In the genomic region with DNA sequence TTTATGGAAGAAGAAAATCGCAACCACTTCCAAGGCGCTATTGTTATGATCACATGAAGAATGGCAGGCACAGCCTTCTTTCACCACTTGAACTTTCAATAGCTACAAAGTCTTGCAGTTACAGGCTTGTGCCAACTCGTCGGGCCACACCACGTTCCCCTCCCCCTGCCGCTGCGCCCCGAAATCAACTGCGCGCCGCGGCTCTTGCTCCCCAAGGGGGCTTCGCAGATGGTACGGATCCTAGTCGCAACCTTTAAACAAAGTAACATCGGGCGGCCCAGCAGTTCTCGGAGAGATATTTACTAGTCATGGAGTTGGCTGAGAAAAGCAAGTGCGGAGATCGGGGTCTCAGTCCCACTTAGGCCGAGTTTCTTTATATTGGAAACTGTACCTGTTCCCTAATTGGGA, we compare ENCODE assay signal across 8 cellular contexts. TPM values are rescaled to one million over a fixed set of nuclear protein-coding genes. Genes with fewer than 3 reads are reported as not detected.
DNase-seq lines count a peak whose midpoint lies in the region; ATAC-seq and TF ChIP-seq lines count a peak whose summit lies in the region.

No MANE protein-coding gene starts in this region.

- no peak for TF ChIP-seq POLR2A in breast epithelium (IDR thresholded peaks at IDR 0.05)

- H3K27ac ChIP-seq in HEK293 (ENCODE audit: extremely low read depth, low read depth, low read length) (peak overlapping the region; percentile 72), breast epithelium (peak overlapping the region; percentile 80 to 85), lung (ENCODE audit: low read depth in 1 of 2, low read length in 1 of 2) (peak overlapping the region; percentile 33 to 58)

- H3K4me1 ChIP-seq in HEK293 (ENCODE audit: control insufficient read depth, insufficient read depth, low read length) (0 out of 2 replicates have a peak, but pooled peaks cover 7% of the 10 kb centered on the region), breast epithelium (no peaks in the 10 kb centered on the region), lung (ENCODE audit: control insufficient read depth in 2 of 2, insufficient read depth in 2 of 2, low read length in 2 of 2) (peaks cover 0 to 17% of the 10 kb centered on the region in 2 donors)

- intact Hi-C loops in breast epithelium (cut with DNase I; ENCODE audit: low total_unique reads), result no loop called here

- 0 out of 2 replicates have a peak overlapping the region, but pooled peaks have one; percentile 3 for H3K4me3 ChIP-seq in AG04449 (ENCODE audit: low read depth, low read length)
- peak overlapping the region; percentile 2 for H3K4me3 ChIP-seq in HEK293 (ENCODE audit: low read depth, low read length)
- peak overlapping the region; percentile 68 to 83 (median 73) for H3K4me3 ChIP-seq in breast epithelium
- peak overlapping the region; percentile 14 for H3K4me3 ChIP-seq in lung

- 1 to 2% methylated on average over 21 of the region's 21 CpGs for WGBS in lung, 2 donors

- H3K9me3 Mint-ChIP-seq in type B pancreatic cell, result peaks cover 7% of the 10 kb centered on the region

- H3K4me1 Mint-ChIP-seq in type B pancreatic cell (ENCODE audit: unreplicated experiment), result peaks cover 11% of the 10 kb centered on the region

- TF ChIP-seq CTCF in AG04449 (IDR thresholded peaks at IDR 0.05; ENCODE audit: insufficient read depth, low read length, missing control alignments) (no peak), HEK293 (tag by site-specific recombination; IDR thresholded peaks at IDR 0.05) (no peak), breast epithelium (IDR thresholded peaks at IDR 0.05) (no peak), lung (IDR thresholded peaks at IDR 0.05; ENCODE audit: control extremely low read depth, extremely low read depth) (no peak), type B pancreatic cell (conservative IDR thresholded peaks at IDR 0.05) (no peak)

- H3K27me3 ChIP-seq in breast epithelium (no peaks in the 10 kb centered on the region), lung (ENCODE audit: control insufficient read depth, insufficient read depth) (no peaks in the 10 kb centered on the region)

- peaks cover 7% of the 10 kb centered on the region for H3K27me3 Mint-ChIP-seq in type B pancreatic cell

- H3K27ac Mint-ChIP-seq in type B pancreatic cell, result peak overlapping the region; percentile 82

- ATAC-seq in lung (ENCODE audit: insufficient read depth, low FRiP score), result no peak
- no peak for ATAC-seq in GM19351 (IDR thresholded peaks at IDR 0.05; ENCODE audit: unreplicated experiment)

- DNase-seq in AG04449 (ENCODE audit: low read depth, low spot score) (no peak), breast epithelium (ENCODE audit: low spot score in 2 of 2) (no peak), lung (ENCODE audit: low spot score) (no peak), type B pancreatic cell (ENCODE audit: extremely low spot score, unreplicated experiment) (no peak), NCI-H1417 (lab: John Stamatoyannopoulos, UW) (no peak), SKM-1 (lab: John Stamatoyannopoulos, UW; ENCODE audit: unreplicated experiment) (no peak)

- CTCF ChIA-PET in AG04449 (lab: Yijun Ruan, JAX), result interaction anchor here (1.1 to 1.3 kb wide), 2 partner anchors 9 to 29 kb away, joined by 3 to 4 read pairs; no protein-coding TSS in a partner anchor
- CTCF ChIA-PET in HEK293 (lab: Yijun Ruan, JAX), result interaction anchor here (0.6 to 1.2 kb wide), 15 partner anchors 9 to 1754 kb away, joined by 3 to 10 read pairs (median 3); no protein-coding TSS in a partner anchor

- H3K36me3 Mint-ChIP-seq in type B pancreatic cell, result peaks cover 5% of the 10 kb centered on the region

- H3K4me3 Mint-ChIP-seq in type B pancreatic cell, result peak overlapping the region; percentile 99

- POLR2A ChIA-PET in AG04449 (lab: Yijun Ruan, JAX), result no interaction called here
- POLR2A ChIA-PET in HEK293 (lab: Yijun Ruan, JAX), result interaction anchor here (0.6 to 1.3 kb wide), 5 partner anchors 9 to 1011 kb away, joined by 3 to 5 read pairs (median 4); no protein-coding TSS in a partner anchor

- no peaks in the 10 kb centered on the region for H3K36me3 ChIP-seq in HEK293 (ENCODE audit: control insufficient read depth in 2 of 2, insufficient read depth in 1 of 2, low read length in 2 of 2)
- H3K36me3 ChIP-seq in breast epithelium, result no peaks in the 10 kb centered on the region
- H3K36me3 ChIP-seq in lung (ENCODE audit: control insufficient read depth in 2 of 2, insufficient read depth in 2 of 2, low read length in 2 of 2), result no peaks in the 10 kb centered on the region

- H3K9me3 ChIP-seq in HEK293 (ENCODE audit: control insufficient read depth, insufficient read depth, low read depth, low read length) (no peaks in the 10 kb centered on the region), breast epithelium (no peaks in the 10 kb centered on the region), lung (ENCODE audit: control insufficient read depth in 2 of 2, insufficient read depth in 1 of 2, low read length in 1 of 2) (no peaks in the 10 kb centered on the region)

TF ChIP-seq in HEK293, 187 proteins besides CTCF, POLR2A, EP300 and RAD21:
- TF ChIP-seq ZNF223 (tag by site-specific recombination; IDR thresholded peaks at IDR 0.05) (no peak), ZNF549 (tag by site-specific recombination; IDR thresholded peaks at IDR 0.05) (0 out of 2 replicates have a peak, but pooled peaks have one; percentile 53), ZBTB10 (tag by site-specific recombination; IDR thresholded peaks at IDR 0.05) (peak; percentile 40; the same call in 1 of the 2 replicates), PRDM1 (tag by site-specific recombination; IDR thresholded peaks at IDR 0.05) (peak; percentile 54; the same call in 1 of the 2 replicates), ZNF202 (tag by site-specific recombination; IDR thresholded peaks at IDR 0.05; ENCODE audit: borderline replicate concordance) (no peak), ZNF600 (tag by site-specific recombination; IDR thresholded peaks at IDR 0.05) (peak; percentile 38), ZNF341 (tag by site-specific recombination; IDR thresholded peaks at IDR 0.05; ENCODE audit: low read depth) (peak; percentile 81), ZNF621 (tag by site-specific recombination; IDR thresholded peaks at IDR 0.05) (no peak), YY1 (tag by site-specific recombination; IDR thresholded peaks at IDR 0.05) (0 out of 2 replicates have a peak, but pooled peaks have one; percentile 9)
- TF ChIP-seq, protein P1, sequence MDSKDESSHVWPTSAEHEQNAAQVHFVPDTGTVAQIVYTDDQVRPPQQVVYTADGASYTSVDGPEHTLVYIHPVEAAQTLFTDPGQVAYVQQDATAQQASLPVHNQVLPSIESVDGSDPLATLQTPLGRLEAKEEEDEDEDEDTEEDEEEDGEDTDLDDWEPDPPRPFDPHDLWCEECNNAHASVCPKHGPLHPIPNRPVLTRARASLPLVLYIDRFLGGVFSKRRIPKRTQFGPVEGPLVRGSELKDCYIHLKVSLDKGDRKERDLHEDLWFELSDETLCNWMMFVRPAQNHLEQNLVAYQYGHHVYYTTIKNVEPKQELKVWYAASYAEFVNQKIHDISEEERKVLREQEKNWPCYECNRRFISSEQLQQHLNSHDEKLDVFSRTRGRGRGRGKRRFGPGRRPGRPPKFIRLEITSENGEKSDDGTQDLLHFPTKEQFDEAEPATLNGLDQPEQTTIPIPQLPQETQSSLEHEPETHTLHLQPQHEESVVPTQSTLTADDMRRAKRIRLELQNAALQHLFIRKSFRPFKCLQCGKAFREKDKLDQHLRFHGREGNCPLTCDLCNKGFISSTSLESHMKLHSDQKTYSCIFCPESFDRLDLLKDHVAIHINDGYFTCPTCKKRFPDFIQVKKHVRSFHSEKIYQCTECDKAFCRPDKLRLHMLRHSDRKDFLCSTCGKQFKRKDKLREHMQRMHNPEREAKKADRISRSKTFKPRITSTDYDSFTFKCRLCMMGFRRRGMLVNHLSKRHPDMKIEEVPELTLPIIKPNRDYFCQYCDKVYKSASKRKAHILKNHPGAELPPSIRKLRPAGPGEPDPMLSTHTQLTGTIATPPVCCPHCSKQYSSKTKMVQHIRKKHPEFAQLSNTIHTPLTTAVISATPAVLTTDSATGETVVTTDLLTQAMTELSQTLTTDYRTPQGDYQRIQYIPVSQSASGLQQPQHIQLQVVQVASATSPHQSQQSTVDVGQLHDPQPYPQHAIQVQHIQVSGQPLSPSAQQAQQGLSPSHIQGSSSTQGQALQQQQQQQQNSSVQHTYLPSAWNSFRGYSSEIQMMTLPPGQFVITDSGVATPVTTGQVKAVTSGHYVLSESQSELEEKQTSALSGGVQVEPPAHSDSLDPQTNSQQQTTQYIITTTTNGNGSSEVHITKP (tag by site-specific recombination; IDR thresholded peaks at IDR 0.05), result peak; percentile 87

RNA-seq across cellular contexts. Expression of gene SEMA6A, which starts 1.0 kb away (rescaled TPM):
- 10 to 100 TPM; 33.9 to 40.3 (median 35.6) TPM for total RNA-seq in breast epithelium
- 10 to 100 TPM; 17.7 to 31.6 TPM for total RNA-seq in lung
- 1 to 10 TPM; 3.4 to 6.2 TPM for polyA plus RNA-seq in lung
- total RNA-seq in type B pancreatic cell (ENCODE audit: low replicate concordance), result 74.0 and 84.2 TPM in 2 replicates

Comparison
In these comparisons a context has a peak if more than half of its experiments do, and no peak if none do; other contexts are left out.
1. H3K4me3 ChIP-seq: peak in every context shown above with its lines; median percentile 73 in breast epithelium; 14 in lung; 3 in AG04449; 2 in HEK293.